ENCODE assay signal across 10 cellular contexts in the genomic region with DNA sequence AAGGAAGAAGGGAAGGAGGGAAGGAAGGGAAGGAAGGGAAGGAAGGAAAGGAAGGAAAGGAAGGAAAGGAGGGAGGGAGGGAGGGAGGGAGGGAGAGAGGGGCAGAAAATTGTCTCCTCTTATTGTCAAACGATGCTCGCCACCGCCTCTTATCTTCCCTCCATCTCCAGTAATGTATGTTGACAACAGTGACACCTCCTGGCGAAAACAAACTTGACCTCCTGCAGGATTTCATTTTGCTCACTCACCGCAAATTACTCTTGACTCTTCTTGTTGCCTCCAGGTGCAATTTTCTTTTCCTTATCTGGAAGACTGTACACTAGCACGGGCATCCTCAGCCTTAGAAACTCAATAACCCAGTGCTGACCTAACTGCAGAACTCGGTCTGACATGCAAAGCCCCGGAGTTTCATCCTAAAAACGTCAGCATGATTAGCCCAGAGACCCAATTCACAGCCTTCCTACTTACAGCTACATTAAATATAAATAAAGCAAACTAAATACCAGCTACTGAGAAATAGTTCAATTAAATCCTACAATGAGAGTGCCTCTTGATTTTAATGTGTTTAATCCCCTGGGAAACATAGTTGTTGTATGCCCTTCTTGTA.
DNase-seq lines count a peak whose midpoint lies in the region; ATAC-seq, FAIRE-seq and TF ChIP-seq lines count a peak whose summit lies in the region.
"Had no signal": no experiment of that assay in that cellular context is flagged by ENCODE, and none has a peak within 500 bp of the region (broad histone marks: within the 10 kb centered on the region; RNA-seq: fewer than 3 reads in every experiment).

No MANE protein-coding gene starts in this region.

- peak; percentile 27 for DNase-seq in Caki2 (ENCODE audit: low read depth)
- peak; percentile 89 for DNase-seq in NCI-H748 (lab: John Stamatoyannopoulos, UW; ENCODE audit: unreplicated experiment)
- peak; percentile 14 to 28 for DNase-seq in cardiac fibroblast (ENCODE audit: low read depth in 2 of 2)
- DNase-seq in mesothelial cell of epicardium (ENCODE audit: low spot score in 2 of 2, unreplicated experiment in 2 of 2): no peak
- no peak for DNase-seq in frontal cortex (ENCODE audit: low spot score in 2 of 2)

- peaks cover 7% of the 10 kb centered on the region for H3K27me3 Mint-ChIP-seq in mesothelial cell of epicardium (ENCODE audit: low read depth)

- H3K36me3 Mint-ChIP-seq in mesothelial cell of epicardium: no peaks in the 10 kb centered on the region
- H3K36me3 Mint-ChIP-seq: memory B cell had no signal

- no peak overlapping the region for H3K4me3 Mint-ChIP-seq in mesothelial cell of epicardium
- H3K4me3 Mint-ChIP-seq: memory B cell had no signal

- ATAC-seq in GM18870 (IDR thresholded peaks at IDR 0.05; ENCODE audit: unreplicated experiment): peak; percentile 79
- ATAC-seq in HG03520 (IDR thresholded peaks at IDR 0.05; ENCODE audit: unreplicated experiment): peak; percentile 86
- no peak for ATAC-seq in GM21528 (IDR thresholded peaks at IDR 0.05; ENCODE audit: low FRiP score, unreplicated experiment)

- in situ Hi-C loops in Caki2 (cut with HindIII; ENCODE audit: low pct_unique_long_range_greater_than_20kb, low sequenced_read_pairs): no loop called here

- FAIRE-seq in frontal cortex (lab: Jason Lieb, UNC): no peak

- H3K4me3 ChIP-seq in cardiac fibroblast (replicated peaks in 1 of 2; ENCODE audit: low read depth in 2 of 2, low read length in 2 of 2): no peak overlapping the region
- H3K4me3 ChIP-seq: Peyer's patch had no signal

- H3K4me1 Mint-ChIP-seq in mesothelial cell of epicardium: peaks cover 9% of the 10 kb centered on the region

- H3K9me3 Mint-ChIP-seq in mesothelial cell of epicardium: peaks cover under 1% of the 10 kb centered on the region

- TF ChIP-seq CTCF in cardiac fibroblast (IDR thresholded peaks at IDR 0.05; ENCODE audit: low read depth, low read length): peak; percentile 23
- TF ChIP-seq CTCF in mesothelial cell of epicardium (IDR thresholded peaks at IDR 0.05; ENCODE audit: unreplicated experiment): peak; percentile 42

- H3K27ac Mint-ChIP-seq in mesothelial cell of epicardium: no peak overlapping the region
- H3K27ac Mint-ChIP-seq: memory B cell had no signal

Comparison
In these comparisons a context has a peak if more than half of its experiments do, and no peak if none do; other contexts are left out.
1. DNase-seq: peak in Caki2 (single experiment), NCI-H748 (single experiment) and cardiac fibroblast (2 of 2); none in mesothelial cell of epicardium (0 of 2) and frontal cortex (0 of 2).